21 cellular contexts compared by ENCODE assay signal in the genomic region with DNA sequence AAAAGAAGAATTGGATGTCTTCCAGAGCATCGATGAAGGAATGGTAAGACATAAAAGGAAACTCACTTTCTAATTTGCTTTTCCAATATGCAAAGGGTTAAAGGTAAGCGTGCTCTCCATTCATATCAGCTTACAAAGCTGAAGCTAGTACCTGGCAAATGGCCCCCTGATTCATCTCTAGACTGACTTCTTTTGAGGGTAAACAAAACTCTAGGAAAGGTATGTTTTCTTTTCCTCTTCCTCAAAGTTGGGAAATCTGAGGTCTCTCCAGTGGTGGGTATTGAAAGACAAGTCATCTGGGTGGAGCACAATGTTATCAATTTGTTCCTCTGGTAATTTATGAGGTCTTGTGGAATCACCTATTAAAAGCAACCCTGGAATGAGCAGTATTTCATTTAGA. TPM values are rescaled to one million over a fixed set of nuclear protein-coding genes. Genes with fewer than 3 reads are reported as not detected.
DNase-seq lines count a peak whose midpoint lies in the region; ATAC-seq, FAIRE-seq and TF ChIP-seq lines count a peak whose summit lies in the region.
"Had no signal": no experiment of that assay in that cellular context is flagged by ENCODE, and none has a peak within 500 bp of the region (broad histone marks: within the 10 kb centered on the region; RNA-seq: fewer than 3 reads in every experiment).

No MANE protein-coding gene starts in this region.

- FAIRE-seq in bronchial epithelial cell (lab: Jason Lieb, UNC) = no peak
- FAIRE-seq: A204.1, G401.6, GM12892, H54 had no signal

- no peak for DNase-seq in activated T-cell treated with anti-CD3 and anti-CD28 coated beads, Interleukin-2, amount 50 U/mL, for 24 hours
- no peak for DNase-seq in activated T-cell treated with anti-CD3 and anti-CD28 coated beads, Interleukin-2, amount 50 U/mL, for 1 hour
- DNase-seq in stimulated activated naive CD8-positive, alpha-beta T cell treated with anti-CD3 and anti-CD28 coated beads, Interleukin-15, amount 100 ng/mL, for 72 hours = no peak
- DNase-seq in bronchial epithelial cell (ENCODE audit: low read depth) (peak; percentile 42), OCI-M2 (lab: John Stamatoyannopoulos, UW; ENCODE audit: unreplicated experiment) (no peak)
- DNase-seq: Caco-2; CD4-positive, CD25-positive, alpha-beta regulatory T cell; CD8-positive, alpha-beta T cell; DMS153; DND-41; GOT3; HFFc6 had no signal

- no peaks in the 10 kb centered on the region for H3K36me3 Mint-ChIP-seq in activated T-cell treated with anti-CD3 and anti-CD28 coated beads, Interleukin-2, amount 50 U/mL, for 24 hours (ENCODE audit: low read depth)
- peaks cover 4% of the 10 kb centered on the region for H3K36me3 Mint-ChIP-seq in stimulated activated naive CD8-positive, alpha-beta T cell treated with anti-CD3 and anti-CD28 coated beads, Interleukin-15, Interleukin-2, amounts not matched to agents 100 ng/mL and 50 ng/mL, for 24 hours (ENCODE audit: low read depth)
- H3K36me3 Mint-ChIP-seq: CD8-positive, alpha-beta T cell had no signal

- H3K36me3 ChIP-seq in bronchial epithelial cell (ENCODE audit: control insufficient read depth, insufficient read depth, low read length) = no peaks in the 10 kb centered on the region
- H3K36me3 ChIP-seq: BLaER1, HAP-1 had no signal

- ATAC-seq in stimulated activated naive CD8-positive, alpha-beta T cell treated with anti-CD3 and anti-CD28 coated beads, Interleukin-15, amount 100 ng/mL, for 72 hours = no peak
- no peak for ATAC-seq in HG02571 (IDR thresholded peaks at IDR 0.05; ENCODE audit: unreplicated experiment)
- ATAC-seq: CD8-positive, alpha-beta T cell had no signal

- no peak for TF ChIP-seq CTCF in bronchial epithelial cell (IDR thresholded peaks at IDR 0.05; ENCODE audit: insufficient read depth, low read length, severe bottlenecking)

- no peaks in the 10 kb centered on the region for H3K27me3 ChIP-seq in bronchial epithelial cell (ENCODE audit: control insufficient read depth, insufficient read depth, low read length)
- H3K27me3 ChIP-seq: BLaER1 had no signal

- no peaks in the 10 kb centered on the region for H3K27me3 Mint-ChIP-seq in activated T-cell treated with anti-CD3 and anti-CD28 coated beads, Interleukin-2, amount 50 U/mL, for 24 hours
- peaks cover 6% of the 10 kb centered on the region for H3K27me3 Mint-ChIP-seq in stimulated activated naive CD8-positive, alpha-beta T cell treated with anti-CD3 and anti-CD28 coated beads, Interleukin-15, Interleukin-2, amounts not matched to agents 100 ng/mL and 50 ng/mL, for 24 hours
- H3K27me3 Mint-ChIP-seq in stimulated activated naive CD8-positive, alpha-beta T cell treated with anti-CD3 and anti-CD28 coated beads, Interleukin-15, amount 100 ng/mL, for 72 hours = no peaks in the 10 kb centered on the region
- H3K27me3 Mint-ChIP-seq: B cell; CD4-positive, CD25-positive, alpha-beta regulatory T cell had no signal

- peak overlapping the region; percentile 62 for H3K27ac Mint-ChIP-seq in activated T-cell treated with anti-CD3 and anti-CD28 coated beads, Interleukin-2, amount 50 U/mL, for 24 hours
- no peak overlapping the region for H3K27ac Mint-ChIP-seq in stimulated activated naive CD8-positive, alpha-beta T cell treated with anti-CD3 and anti-CD28 coated beads, Interleukin-15, Interleukin-2, amounts not matched to agents 100 ng/mL and 50 ng/mL, for 24 hours
- no peak overlapping the region for H3K27ac Mint-ChIP-seq in stimulated activated naive CD8-positive, alpha-beta T cell treated with anti-CD3 and anti-CD28 coated beads, Interleukin-15, amount 100 ng/mL, for 72 hours
- H3K27ac Mint-ChIP-seq: B cell; CD8-positive, alpha-beta T cell; HFFc6 had no signal

- H3K4me1 Mint-ChIP-seq in activated T-cell treated with anti-CD3 and anti-CD28 coated beads, Interleukin-2, amount 50 U/mL, for 24 hours (ENCODE audit: low read depth) = peaks cover 52% of the 10 kb centered on the region
- peaks cover 58% of the 10 kb centered on the region for H3K4me1 Mint-ChIP-seq in stimulated activated naive CD8-positive, alpha-beta T cell treated with anti-CD3 and anti-CD28 coated beads, Interleukin-15, Interleukin-2, amounts not matched to agents 100 ng/mL and 50 ng/mL, for 24 hours (ENCODE audit: low read depth)
- peaks cover 45% of the 10 kb centered on the region for H3K4me1 Mint-ChIP-seq in stimulated activated naive CD8-positive, alpha-beta T cell treated with anti-CD3 and anti-CD28 coated beads, Interleukin-15, amount 100 ng/mL, for 72 hours
- H3K4me1 Mint-ChIP-seq: B cell had no signal

- H3K9me3 Mint-ChIP-seq in activated T-cell treated with anti-CD3 and anti-CD28 coated beads, Interleukin-2, amount 50 U/mL, for 24 hours = no peaks in the 10 kb centered on the region
- no peaks in the 10 kb centered on the region for H3K9me3 Mint-ChIP-seq in stimulated activated naive CD8-positive, alpha-beta T cell treated with anti-CD3 and anti-CD28 coated beads, Interleukin-15, Interleukin-2, amounts not matched to agents 100 ng/mL and 50 ng/mL, for 24 hours
- H3K9me3 Mint-ChIP-seq in stimulated activated naive CD8-positive, alpha-beta T cell treated with anti-CD3 and anti-CD28 coated beads, Interleukin-15, amount 100 ng/mL, for 72 hours = no peaks in the 10 kb centered on the region
- H3K9me3 Mint-ChIP-seq: CD4-positive, CD25-positive, alpha-beta regulatory T cell; CD8-positive, alpha-beta T cell; HFFc6 had no signal

- H3K4me3 ChIP-seq in bronchial epithelial cell (ENCODE audit: low read depth, low read length) = no peak overlapping the region
- H3K4me3 ChIP-seq: BLaER1, HAP-1 had no signal

- no peak overlapping the region for H3K4me3 Mint-ChIP-seq in activated T-cell treated with anti-CD3 and anti-CD28 coated beads, Interleukin-2, amount 50 U/mL, for 24 hours
- peak overlapping the region; percentile 1 for H3K4me3 Mint-ChIP-seq in stimulated activated naive CD8-positive, alpha-beta T cell treated with anti-CD3 and anti-CD28 coated beads, Interleukin-15, Interleukin-2, amounts not matched to agents 100 ng/mL and 50 ng/mL, for 24 hours
- peak overlapping the region in 1 of 2 donors; percentile 9 for H3K4me3 Mint-ChIP-seq in stimulated activated naive CD8-positive, alpha-beta T cell treated with anti-CD3 and anti-CD28 coated beads, Interleukin-15, amount 100 ng/mL, for 72 hours
- H3K4me3 Mint-ChIP-seq: B cell; CD4-positive, CD25-positive, alpha-beta regulatory T cell; CD8-positive, alpha-beta T cell; HFFc6 had no signal

RNA-seq across cellular contexts. Expression of gene FBXO30, which starts 7.8 kb away (rescaled TPM):
- total RNA-seq in bronchial epithelial cell = 9.5 and 10.2 TPM in 2 replicates
